Comparison of ENCODE assay signal across 20 cellular contexts in the genomic region with DNA sequence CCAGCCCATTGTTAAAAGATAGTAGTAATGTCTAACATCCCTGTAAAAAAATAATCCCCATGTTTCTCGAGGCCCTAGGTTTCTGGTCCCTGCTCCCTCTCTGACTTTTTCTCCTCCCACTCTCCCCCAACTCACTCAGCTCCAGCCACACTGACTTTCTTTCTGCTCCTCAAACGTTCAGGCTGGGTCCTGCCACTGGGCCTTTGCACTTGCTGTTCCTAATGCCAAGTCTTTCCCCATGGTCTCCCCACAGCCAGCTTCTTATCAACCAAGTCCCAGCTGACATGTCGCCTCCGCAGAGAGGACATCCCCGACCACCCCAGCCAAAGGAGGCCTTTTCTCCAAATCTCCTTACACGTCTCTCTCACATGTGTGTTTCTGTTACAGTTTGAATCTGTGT. TPM values are rescaled to one million over a fixed set of nuclear protein-coding genes. Genes with fewer than 3 reads are reported as not detected.
DNase-seq lines count a peak whose midpoint lies in the region; ATAC-seq and TF ChIP-seq lines count a peak whose summit lies in the region.
"Had no signal": no experiment of that assay in that cellular context is flagged by ENCODE, and none has a peak within 500 bp of the region (broad histone marks: within the 10 kb centered on the region; RNA-seq: fewer than 3 reads in every experiment).

No MANE protein-coding gene starts in this region.

- TF ChIP-seq CTCF in IMR-90 (conservative IDR thresholded peaks at IDR 0.05; ENCODE audit: low read depth, low read length) = no peak

- no peak for ATAC-seq in activated T-cell treated with anti-CD3 and anti-CD28 coated beads, Interleukin-2, amount 50 U/mL, for 72 hours (replicated peaks in 1 of 2)
- no peak for ATAC-seq in IMR-90 (ENCODE audit: low read depth)
- no peak for ATAC-seq in activated naive CD8-positive, alpha-beta T cell treated with anti-CD3 and anti-CD28 coated beads, Interleukin-2, amount 50 U/mL, for 24 hours
- ATAC-seq in GM21515 (IDR thresholded peaks at IDR 0.05; ENCODE audit: unreplicated experiment) = no peak
- ATAC-seq: body of pancreas; left lung; stimulated activated memory B cell treated with anti-CD40 and anti-IgM and Interleukin-4, amounts not matched to agents 10 μg/mL and 1 μg/mL and 100 μg/mL, for 72 hours had no signal

- H4K5ac ChIP-seq in IMR-90 (ENCODE audit: low read depth, low read length) = peak overlapping the region; percentile 7; the same call in 1 of the 2 replicates

- H3K56ac ChIP-seq in IMR-90 (ENCODE audit: extremely low read depth, insufficient read depth, low read length) = no peak overlapping the region

- H3K9me3 ChIP-seq in IMR-90 (ENCODE audit: control insufficient read depth, insufficient read depth, low read length) = no peaks in the 10 kb centered on the region
- H3K9me3 ChIP-seq in neuronal stem cell (replicated peaks in 1 of 2; ENCODE audit: control insufficient read depth in 2 of 2, insufficient read depth in 1 of 2, low read depth in 1 of 2, low read length in 2 of 2) = no peaks in the 10 kb centered on the region
- H3K9me3 ChIP-seq: body of pancreas, left lung, SK-N-SH had no signal

- no peak overlapping the region for H2AFZ ChIP-seq in IMR-90 (replicated peaks; ENCODE audit: low read length, poor library complexity)
- no peak overlapping the region for H2AFZ ChIP-seq in neuronal stem cell (ENCODE audit: low read length)

- H3K36me3 ChIP-seq in IMR-90 (ENCODE audit: control insufficient read depth, insufficient read depth, low read length) = no peaks in the 10 kb centered on the region
- H3K36me3 ChIP-seq in neuronal stem cell (replicated peaks in 1 of 2; ENCODE audit: control insufficient read depth in 2 of 2, insufficient read depth in 2 of 2, low read length in 2 of 2) = no peaks in the 10 kb centered on the region
- H3K36me3 ChIP-seq: left lung had no signal

- H2BK12ac ChIP-seq in neuronal stem cell (ENCODE audit: low read length) = no peak overlapping the region

- WGBS in IMR-90 (ENCODE audit: extremely low coverage in 2 of 2, insufficient read length in 1 of 2), 2 experiments = 63% methylated on average over 2 of the region's 6 CpGs; no CpG with 5 or more reads in 1 of the 2 experiments
- WGBS in neuronal stem cell (ENCODE audit: extremely low coverage in 2 of 2, insufficient read length in 2 of 2, insufficient replicate concordance in 1 of 2), 2 donors = no CpG with 5 or more reads among the region's 6 CpGs

- H3K4me1 Mint-ChIP-seq in activated T-cell treated with anti-CD3 and anti-CD28 coated beads, Interleukin-2, amount 50 U/mL, for 72 hours (ENCODE audit: low read depth) = peaks cover 67% of the 10 kb centered on the region
- H3K4me1 Mint-ChIP-seq in activated naive CD8-positive, alpha-beta T cell treated with anti-CD3 and anti-CD28 coated beads, Interleukin-2, amount 50 U/mL, for 24 hours = peaks cover 77% of the 10 kb centered on the region

- H3K27me3 Mint-ChIP-seq in activated T-cell treated with anti-CD3 and anti-CD28 coated beads, Interleukin-2, amount 50 U/mL, for 72 hours (ENCODE audit: low read depth) = peaks cover 11% of the 10 kb centered on the region
- peaks cover 10% of the 10 kb centered on the region for H3K27me3 Mint-ChIP-seq in activated naive CD8-positive, alpha-beta T cell treated with anti-CD3 and anti-CD28 coated beads, Interleukin-2, amount 50 U/mL, for 24 hours

- H3K4me1 ChIP-seq in IMR-90 (ENCODE audit: control insufficient read depth, insufficient read depth, low read length) = peaks cover 31% of the 10 kb centered on the region
- peaks cover 0 to 5% of the 10 kb centered on the region in 2 donors for H3K4me1 ChIP-seq in neuronal stem cell (ENCODE audit: control insufficient read depth in 2 of 2, insufficient read depth in 1 of 2, low read depth in 1 of 2, low read length in 2 of 2)

- H2AK5ac ChIP-seq in IMR-90 (ENCODE audit: low read depth, low read length) (peak overlapping the region; percentile 24; the same call in 1 of the 2 replicates), neuronal stem cell (ENCODE audit: low read depth, low read length) (no peak overlapping the region)

- H2BK20ac ChIP-seq in IMR-90 (ENCODE audit: low read depth, low read length) = no peak overlapping the region

- intact Hi-C loops in IMR-90 (cut with micrococcal nuclease) = no loop called here

- dilution Hi-C loops in IMR-90 (cut with HindIII; ENCODE audit: low sequenced_read_pairs, unreplicated experiment) = no loop called here

- DNase-seq in activated T-cell treated with anti-CD3 and anti-CD28 coated beads, Interleukin-2, amount 50 U/mL, for 72 hours = no peak
- DNase-seq in activated T-cell treated with anti-CD3 and anti-CD28 coated beads, Interleukin-2, amount 50 U/mL, for 1 hour = no peak
- DNase-seq in IMR-90 = no peak
- no peak for DNase-seq in activated naive CD8-positive, alpha-beta T cell treated with anti-CD3 and anti-CD28 coated beads, Interleukin-2, amount 50 U/mL, for 24 hours
- DNase-seq in neuronal stem cell (ENCODE audit: low spot score) = no peak
- no peak for DNase-seq in NCI-H82 (lab: John Stamatoyannopoulos, UW)
- no peak for DNase-seq in NCI-H187 (lab: John Stamatoyannopoulos, UW)
- DNase-seq: ACHN; activated CD4-positive, CD25-positive, alpha-beta regulatory T cell treated with anti-CD3 and anti-CD28 coated beads, Interleukin-2, amount 50 U/mL, for 72 hours; body of pancreas; CD4-positive, alpha-beta memory T cell; GDM1; left lung; NCI-H1417 treated with DMSO at 0.1 percent for 48 hours; NCI-H524; SK-N-SH had no signal

- no TSS peak for BruUV-seq in IMR-90 (replicated peaks; lab: Mats Ljungman, UMichigan)

- no peak overlapping the region for H3K4ac ChIP-seq in IMR-90 (ENCODE audit: low read depth, low read length)
- H3K4ac ChIP-seq in neuronal stem cell (ENCODE audit: low read length) = no peak overlapping the region

- H3K9ac ChIP-seq in IMR-90 (ENCODE audit: low read depth, low read length) (no peak overlapping the region), neuronal stem cell (ENCODE audit: low read depth, low read length, poor library complexity) (no peak overlapping the region)
- H3K9ac ChIP-seq: SK-N-SH had no signal

- peak overlapping the region; percentile 40; the same call in 1 of the 2 replicates for H4K91ac ChIP-seq in IMR-90 (ENCODE audit: insufficient read depth, low read depth, low read length)
- H4K91ac ChIP-seq in neuronal stem cell (ENCODE audit: low read depth, low read length, poor library complexity) = no peak overlapping the region

- H3K36me3 Mint-ChIP-seq in activated T-cell treated with anti-CD3 and anti-CD28 coated beads, Interleukin-2, amount 50 U/mL, for 72 hours (ENCODE audit: insufficient read depth in 2 of 2) = peaks cover 8 to 25% of the 10 kb centered on the region in 2 donors
- peaks cover 18% of the 10 kb centered on the region for H3K36me3 Mint-ChIP-seq in activated naive CD8-positive, alpha-beta T cell treated with anti-CD3 and anti-CD28 coated beads, Interleukin-2, amount 50 U/mL, for 24 hours (ENCODE audit: low read depth)
- H3K36me3 Mint-ChIP-seq: activated naive CD4-positive, alpha-beta T cell treated with anti-CD3 and anti-CD28 coated beads, Interleukin-2, amount 50 U/mL, for 24 hours; CD4-positive, alpha-beta memory T cell had no signal

- H2AK9ac ChIP-seq in IMR-90 (replicated peaks; ENCODE audit: low read depth, low read length, poor library complexity) = peak overlapping the region; percentile 51

- H3K27ac Mint-ChIP-seq in activated T-cell treated with anti-CD3 and anti-CD28 coated beads, Interleukin-2, amount 50 U/mL, for 72 hours = peak overlapping the region; percentile 95
- H3K27ac Mint-ChIP-seq in activated naive CD8-positive, alpha-beta T cell treated with anti-CD3 and anti-CD28 coated beads, Interleukin-2, amount 50 U/mL, for 24 hours = peak overlapping the region; percentile 98
- H3K27ac Mint-ChIP-seq: stimulated activated memory B cell treated with anti-CD40 and anti-IgM and Interleukin-4, amounts not matched to agents 10 μg/mL and 1 μg/mL and 100 μg/mL, for 72 hours had no signal

- H3K27me3 ChIP-seq in IMR-90 (ENCODE audit: control insufficient read depth, insufficient read depth, low read length) (no peaks in the 10 kb centered on the region), neuronal stem cell (ENCODE audit: control insufficient read depth in 3 of 3, insufficient read depth in 3 of 3, low read depth in 1 of 3, low read length in 3 of 3) (peaks cover 0 to 16% (median 2%) of the 10 kb centered on the region in 3 experiments)
- H3K27me3 ChIP-seq: body of pancreas, left lung had no signal

- no peaks in the 10 kb centered on the region for H3K79me1 ChIP-seq in IMR-90 (ENCODE audit: low read depth in 1 of 2, low read length in 2 of 2)
- peaks cover under 1% of the 10 kb centered on the region for H3K79me1 ChIP-seq in neuronal stem cell (ENCODE audit: low read depth, low read length)

- H3K9me3 Mint-ChIP-seq in activated T-cell treated with anti-CD3 and anti-CD28 coated beads, Interleukin-2, amount 50 U/mL, for 72 hours = peaks cover 3 to 10% of the 10 kb centered on the region in 2 donors
- H3K9me3 Mint-ChIP-seq in activated naive CD8-positive, alpha-beta T cell treated with anti-CD3 and anti-CD28 coated beads, Interleukin-2, amount 50 U/mL, for 24 hours = peaks cover 16% of the 10 kb centered on the region
- H3K9me3 Mint-ChIP-seq: activated naive CD4-positive, alpha-beta T cell treated with anti-CD3 and anti-CD28 coated beads, Interleukin-2, amount 50 U/mL, for 24 hours; CD4-positive, alpha-beta memory T cell had no signal

- H2BK5ac ChIP-seq in IMR-90 (ENCODE audit: low read depth, low read length, poor library complexity, severe bottlenecking) = no peak overlapping the region
- no peak overlapping the region for H2BK5ac ChIP-seq in neuronal stem cell (ENCODE audit: low read length)

- TF ChIP-seq POLR2A in IMR-90 (IDR thresholded peaks at IDR 0.05; ENCODE audit: low read depth, low read length) = no peak

- no peak overlapping the region for H3K4me3 ChIP-seq in IMR-90 (ENCODE audit: insufficient read depth, low read depth, low read length)
- no peak overlapping the region for H3K4me3 ChIP-seq in neuronal stem cell (ENCODE audit: low read length in 2 of 2)
- H3K4me3 ChIP-seq: body of pancreas, left lung had no signal

- no peaks in the 10 kb centered on the region for H4K20me1 ChIP-seq in IMR-90 (ENCODE audit: insufficient read depth, low read length)

- H2BK15ac ChIP-seq in IMR-90 (ENCODE audit: low read depth, low read length) = peak overlapping the region; percentile 37; the same call in 1 of the 3 replicates
- H2BK15ac ChIP-seq in neuronal stem cell (ENCODE audit: low read length) = peak overlapping the region; percentile 2

- H4K8ac ChIP-seq in IMR-90 (ENCODE audit: low read depth in 2 of 2, low read length in 2 of 2) = peak overlapping the region in 1 of 2 experiments; percentile 10; a peak in 1 of 4 replicates
- no peak overlapping the region for H4K8ac ChIP-seq in neuronal stem cell (ENCODE audit: low read depth, low read length)

- CTCF ChIA-PET in IMR-90 (lab: Yijun Ruan, JAX) = interaction anchor here (1.6 kb wide), 1 partner anchor 48 kb away, joined by 4 read pairs; no protein-coding TSS in a partner anchor

- H3K23ac ChIP-seq in IMR-90 (ENCODE audit: low read depth, low read length) (no peak overlapping the region), neuronal stem cell (ENCODE audit: low read depth, low read length, poor library complexity) (no peak overlapping the region)

- H3K27ac ChIP-seq in IMR-90 (ENCODE audit: insufficient read depth, low read length) (no peak overlapping the region), neuronal stem cell (replicated peaks; ENCODE audit: low read length) (no peak overlapping the region)
- H3K27ac ChIP-seq: body of pancreas, HL-60, left lung had no signal

- H3K18ac ChIP-seq in IMR-90 (ENCODE audit: low read depth, low read length) (peak overlapping the region; percentile 21; the same call in 1 of the 2 replicates), neuronal stem cell (ENCODE audit: low read length) (no peak overlapping the region)

- H3K4me3 Mint-ChIP-seq in activated T-cell treated with anti-CD3 and anti-CD28 coated beads, Interleukin-2, amount 50 U/mL, for 72 hours = peak overlapping the region; percentile 33 to 82
- peak overlapping the region; percentile 80 for H3K4me3 Mint-ChIP-seq in activated naive CD8-positive, alpha-beta T cell treated with anti-CD3 and anti-CD28 coated beads, Interleukin-2, amount 50 U/mL, for 24 hours
- H3K4me3 Mint-ChIP-seq: activated naive CD4-positive, alpha-beta T cell treated with anti-CD3 and anti-CD28 coated beads, Interleukin-2, amount 50 U/mL, for 24 hours; CD4-positive, alpha-beta memory T cell; stimulated activated memory B cell treated with anti-CD40 and anti-IgM and Interleukin-4, amounts not matched to agents 10 μg/mL and 1 μg/mL and 100 μg/mL, for 72 hours had no signal

- no peak for TF ChIP-seq RAD21 in IMR-90 (IDR thresholded peaks at IDR 0.05; ENCODE audit: low read length)

- POLR2A ChIA-PET in IMR-90 (lab: Charles Lee; ENCODE audit: unreplicated experiment) = no interaction called here

- H3K9me1 ChIP-seq in IMR-90 (ENCODE audit: insufficient read depth, low read length) = 0 out of 2 replicates have a peak, but pooled peaks cover 6% of the 10 kb centered on the region

- H3K4me2 ChIP-seq in IMR-90 (ENCODE audit: low read depth, low read length) = no peak overlapping the region
- no peak overlapping the region for H3K4me2 ChIP-seq in neuronal stem cell (ENCODE audit: insufficient read depth, low read length, poor library complexity, severe bottlenecking)
- H3K4me2 ChIP-seq: SK-N-SH had no signal

- H3K14ac ChIP-seq in IMR-90 (replicated peaks; ENCODE audit: low read depth, low read length) = no peak overlapping the region
- no peak overlapping the region for H3K14ac ChIP-seq in neuronal stem cell (ENCODE audit: low read length)

- H2BK120ac ChIP-seq in IMR-90 (ENCODE audit: low read depth, low read length) (no peak overlapping the region), neuronal stem cell (ENCODE audit: low read depth, low read length) (no peak overlapping the region)

- in situ Hi-C loops in IMR-90 (cut with MboI; ENCODE audit: low sequenced_read_pairs) = no loop called here

RNA-seq across cellular contexts. Expression of gene PTGIS, which starts 21.8 kb away (rescaled TPM):
- 1 to 10 TPM; 1.8 to 6.3 TPM for total RNA-seq in activated T-cell treated with anti-CD3 and anti-CD28 coated beads, Interleukin-2, amount 50 U/mL, for 72 hours
- 1.1 and 1.6 TPM in 2 replicates for total RNA-seq in IMR-90 (2012; rRNA removed)
- 2.4 and 2.6 TPM in 2 replicates for polyA plus RNA-seq in IMR-90 (2012; rRNA removed)
- 1.3 and 4.5 TPM in 2 replicates for polyA plus RNA-seq in IMR-90 (2012; cell fraction: cytosol; rRNA removed)
- polyA plus RNA-seq in IMR-90 (2012; cell fraction: nucleus; rRNA removed; ENCODE audit: low replicate concordance) = 1.7 and 2.0 TPM in 2 replicates
- 46.9 TPM for polyA plus RNA-seq in neuronal stem cell (2013, experiment 1 of 2)
- 49.5 TPM for polyA plus RNA-seq in neuronal stem cell (2013, experiment 2 of 2)
- total RNA-seq: CD4-positive, alpha-beta memory T cell had no signal
- polyA plus RNA-seq: CD4-positive, alpha-beta memory T cell had no signal
